ENCODE assay signal across 14 cellular contexts in genomic region chr10:43818687-43819086, GRCh38.
DNase-seq lines count a peak whose midpoint lies in the region; ATAC-seq and TF ChIP-seq lines count a peak whose summit lies in the region.
"Had no signal": no experiment of that assay in that cellular context is flagged by ENCODE, and none has a peak within 500 bp of the region (broad histone marks: within the 10 kb centered on the region; RNA-seq: fewer than 3 reads in every experiment).

No MANE protein-coding gene starts in this region.

- peaks cover 5% of the 10 kb centered on the region for H3K27me3 Mint-ChIP-seq in activated CD4-positive, alpha-beta T cell treated with anti-CD3 and anti-CD28 coated beads, Interleukin-2, amount 10 ng/mL, durations not matched to agents 24 days and 14 days
- H3K27me3 Mint-ChIP-seq: CD4-positive, alpha-beta memory T cell had no signal

- no peak overlapping the region for H3K23ac ChIP-seq in neuronal stem cell (ENCODE audit: low read depth, low read length, poor library complexity)

- H3K9me3 ChIP-seq in BLaER1 = no peaks in the 10 kb centered on the region
- no peaks in the 10 kb centered on the region for H3K9me3 ChIP-seq in KOPT-K1 (ENCODE audit: insufficient read depth, low read length, poor library complexity, severe bottlenecking)
- no peaks in the 10 kb centered on the region for H3K9me3 ChIP-seq in neuronal stem cell (replicated peaks in 1 of 2; ENCODE audit: control insufficient read depth in 2 of 2, insufficient read depth in 1 of 2, low read depth in 1 of 2, low read length in 2 of 2)

- H3K4me1 Mint-ChIP-seq in activated CD4-positive, alpha-beta T cell treated with anti-CD3 and anti-CD28 coated beads, Interleukin-2, amount 10 ng/mL, durations not matched to agents 24 days and 14 days = peaks cover 58% of the 10 kb centered on the region

- 0 out of 2 replicates have a peak overlapping the region, but pooled peaks have one; percentile 11 for H3K4me2 ChIP-seq in BLaER1
- no peak overlapping the region for H3K4me2 ChIP-seq in neuronal stem cell (ENCODE audit: insufficient read depth, low read length, poor library complexity, severe bottlenecking)

- intact Hi-C loops in activated CD4-positive, alpha-beta T cell treated with anti-CD3 and anti-CD28 coated beads, Interleukin-2, amount 10 ng/mL, durations not matched to agents 24 days and 14 days (cut with micrococcal nuclease) = loop anchor here (5.0 to 10.0 kb wide), 5 partner anchors 124 to 1264 kb away; partner anchors contain the start of gene ZNF33B

- H3K36me3 Mint-ChIP-seq in activated CD4-positive, alpha-beta T cell treated with anti-CD3 and anti-CD28 coated beads, Interleukin-2, amount 10 ng/mL, durations not matched to agents 24 days and 14 days (ENCODE audit: low read depth) = no peaks in the 10 kb centered on the region
- H3K36me3 Mint-ChIP-seq: CD4-positive, alpha-beta memory T cell had no signal

- peaks cover 2% of the 10 kb centered on the region for H3K79me1 ChIP-seq in neuronal stem cell (ENCODE audit: low read depth, low read length)

- H3K4me1 ChIP-seq in BLaER1 = peaks cover 62% of the 10 kb centered on the region
- peaks cover 0 to 5% of the 10 kb centered on the region in 2 donors for H3K4me1 ChIP-seq in neuronal stem cell (ENCODE audit: control insufficient read depth in 2 of 2, insufficient read depth in 1 of 2, low read depth in 1 of 2, low read length in 2 of 2)

- DNase-seq in activated CD4-positive, alpha-beta T cell treated with anti-CD3 and anti-CD28 coated beads, Interleukin-2, amount 10 ng/mL, durations not matched to agents 24 days and 14 days = peak; percentile 54
- DNase-seq in activated CD4-positive, alpha-beta T cell treated with anti-CD3 and anti-CD28 coated beads, Interleukin-2, amount 50 U/mL, for 48 hours = no peak
- DNase-seq in neuronal stem cell (ENCODE audit: low spot score) (no peak), GM10266 (ENCODE audit: extremely low spot score) (no peak)
- DNase-seq: 8988T; AML-193; C1 segment of cervical spinal cord; CD4-positive, alpha-beta memory T cell; DMS79; GM23248 had no signal

- H4K91ac ChIP-seq in neuronal stem cell (ENCODE audit: low read depth, low read length, poor library complexity) = no peak overlapping the region

- no peak overlapping the region for H4K8ac ChIP-seq in neuronal stem cell (ENCODE audit: low read depth, low read length)

- H3K18ac ChIP-seq in neuronal stem cell (ENCODE audit: low read length) = peak overlapping the region; percentile 23

- no peak overlapping the region for H3K14ac ChIP-seq in neuronal stem cell (ENCODE audit: low read length)

- H2AFZ ChIP-seq in neuronal stem cell (ENCODE audit: low read length) = no peak overlapping the region
- H2AFZ ChIP-seq: GM23248 had no signal

- no peak overlapping the region for H2BK120ac ChIP-seq in neuronal stem cell (ENCODE audit: low read depth, low read length)

- no peaks in the 10 kb centered on the region for H4K20me1 ChIP-seq in BLaER1

- no peak overlapping the region for H2BK5ac ChIP-seq in neuronal stem cell (ENCODE audit: low read length)

- peak overlapping the region; percentile 53 for H2AK5ac ChIP-seq in neuronal stem cell (ENCODE audit: low read depth, low read length)

- no peak overlapping the region for H2BK12ac ChIP-seq in neuronal stem cell (ENCODE audit: low read length)

- no peaks in the 10 kb centered on the region for H3K36me3 ChIP-seq in BLaER1
- H3K36me3 ChIP-seq in KOPT-K1 (ENCODE audit: insufficient read depth, low read length) = no peaks in the 10 kb centered on the region
- no peaks in the 10 kb centered on the region for H3K36me3 ChIP-seq in neuronal stem cell (replicated peaks in 1 of 2; ENCODE audit: control insufficient read depth in 2 of 2, insufficient read depth in 2 of 2, low read length in 2 of 2)

- H3K9ac ChIP-seq in BLaER1 = no peak overlapping the region
- H3K9ac ChIP-seq in neuronal stem cell (ENCODE audit: low read depth, low read length, poor library complexity) = peak overlapping the region; percentile 39
- H3K9ac ChIP-seq: GM23248 had no signal

- H3K4me3 ChIP-seq in BLaER1 (no peak overlapping the region), neuronal stem cell (ENCODE audit: low read length in 2 of 2) (no peak overlapping the region)
- H3K4me3 ChIP-seq: GM23248 had no signal

- no peak overlapping the region for H3K4me3 Mint-ChIP-seq in activated CD4-positive, alpha-beta T cell treated with anti-CD3 and anti-CD28 coated beads, Interleukin-2, amount 10 ng/mL, durations not matched to agents 24 days and 14 days
- H3K4me3 Mint-ChIP-seq: CD4-positive, alpha-beta memory T cell had no signal

- WGBS in neuronal stem cell (ENCODE audit: extremely low coverage in 2 of 2, insufficient read length in 2 of 2, insufficient replicate concordance in 1 of 2), 2 donors = no CpG with 5 or more reads among the region's 4 CpGs

- H3K4ac ChIP-seq in neuronal stem cell (ENCODE audit: low read length) = no peak overlapping the region

- no peaks in the 10 kb centered on the region for H3K9me3 Mint-ChIP-seq in activated CD4-positive, alpha-beta T cell treated with anti-CD3 and anti-CD28 coated beads, Interleukin-2, amount 10 ng/mL, durations not matched to agents 24 days and 14 days
- H3K9me3 Mint-ChIP-seq: CD4-positive, alpha-beta memory T cell had no signal

- no peak for ATAC-seq in HG03439 (IDR thresholded peaks at IDR 0.05; ENCODE audit: unreplicated experiment)
- ATAC-seq: HCT116 had no signal

- H3K27me3 ChIP-seq in BLaER1 = no peaks in the 10 kb centered on the region
- H3K27me3 ChIP-seq in neuronal stem cell (ENCODE audit: control insufficient read depth in 3 of 3, insufficient read depth in 3 of 3, low read depth in 1 of 3, low read length in 3 of 3) = no peaks in the 10 kb centered on the region

- no peak overlapping the region for H2BK15ac ChIP-seq in neuronal stem cell (ENCODE audit: low read length)

- no peak overlapping the region for H3K27ac Mint-ChIP-seq in activated CD4-positive, alpha-beta T cell treated with anti-CD3 and anti-CD28 coated beads, Interleukin-2, amount 10 ng/mL, durations not matched to agents 24 days and 14 days

- no peak for TF ChIP-seq CTCF in GM10266 (IDR thresholded peaks at IDR 0.05; ENCODE audit: control insufficient read depth, insufficient read depth, low read depth, missing control alignments)

- no peak overlapping the region for H3K27ac ChIP-seq in BLaER1
- peak overlapping the region; percentile 89 for H3K27ac ChIP-seq in KOPT-K1 (ENCODE audit: low read depth, low read length, poor library complexity, severe bottlenecking)
- H3K27ac ChIP-seq in neuronal stem cell (replicated peaks; ENCODE audit: low read length) = no peak overlapping the region
